Comparison of ENCODE assay signal across 8 cellular contexts in genomic region chr16:31476305-31477219, GRCh38. TPM values are rescaled to one million over a fixed set of nuclear protein-coding genes. Genes with fewer than 3 reads are reported as not detected.
DNase-seq lines count a peak whose midpoint lies in the region; ATAC-seq and TF ChIP-seq lines count a peak whose summit lies in the region.

No MANE protein-coding gene starts in this region.

- H3K4me1 Mint-ChIP-seq in T-cell, result peaks cover 22 to 25% (median 22%) of the 10 kb centered on the region in 3 donors
- H3K4me1 Mint-ChIP-seq in activated naive CD8-positive, alpha-beta T cell treated with anti-CD3 and anti-CD28 coated beads, Interleukin-2, amount 50 U/mL, for 24 hours, result peaks cover 24% of the 10 kb centered on the region

- no peaks in the 10 kb centered on the region for H3K9me3 Mint-ChIP-seq in T-cell
- H3K9me3 Mint-ChIP-seq in activated naive CD8-positive, alpha-beta T cell treated with anti-CD3 and anti-CD28 coated beads, Interleukin-2, amount 50 U/mL, for 24 hours, result no peaks in the 10 kb centered on the region

- peaks cover 6 to 12% of the 10 kb centered on the region in 2 donors for H3K27me3 Mint-ChIP-seq in T-cell
- H3K27me3 Mint-ChIP-seq in activated naive CD8-positive, alpha-beta T cell treated with anti-CD3 and anti-CD28 coated beads, Interleukin-2, amount 50 U/mL, for 24 hours, result peaks cover 22% of the 10 kb centered on the region

- no peaks in the 10 kb centered on the region for H3K36me3 Mint-ChIP-seq in T-cell
- H3K36me3 Mint-ChIP-seq in activated naive CD8-positive, alpha-beta T cell treated with anti-CD3 and anti-CD28 coated beads, Interleukin-2, amount 50 U/mL, for 24 hours (ENCODE audit: low read depth), result no peaks in the 10 kb centered on the region

- DNase-seq in GM10248 (ENCODE audit: extremely low spot score) (peak; percentile 90), T-cell (peak; percentile 68 to 92 (median 81)), lower leg skin (ENCODE audit: low spot score in 2 of 2) (peak; percentile 80 to 95), AG08396 (ENCODE audit: low spot score) (no peak)
- DNase-seq in activated naive CD8-positive, alpha-beta T cell treated with anti-CD3 and anti-CD28 coated beads, Interleukin-2, amount 50 U/mL, for 24 hours, result peak; percentile 90
- peak; percentile 79 for DNase-seq in stimulated activated CD8-positive, alpha-beta memory T cell treated with anti-CD3 and anti-CD28 coated beads, Interleukin-15, amount 100 ng/mL, for 1 hour (ENCODE audit: low read depth)

- POLR2A ChIA-PET in GM10248 (lab: Yijun Ruan, JAX) (interaction anchor here (1.0 kb wide), 1 partner anchor 17 kb away, joined by 3 read pairs; the partner anchor contains the start of gene ARMC5), T-cell (lab: Charles Lee) (interaction anchor here in 1 of 2 donors (1.7 kb wide), 1 partner anchor 16 kb away, joined by 4 read pairs; no protein-coding TSS in a partner anchor)

- H3K4me3 Mint-ChIP-seq in T-cell, result peak overlapping the region; percentile 82 to 87 (median 83)
- H3K4me3 Mint-ChIP-seq in activated naive CD8-positive, alpha-beta T cell treated with anti-CD3 and anti-CD28 coated beads, Interleukin-2, amount 50 U/mL, for 24 hours, result peak overlapping the region; percentile 74

- H3K4me3 ChIP-seq in lower leg skin (ENCODE audit: low read depth, poor library complexity, severe bottlenecking), result no peak overlapping the region

- peak; percentile 59 for ATAC-seq in HG02885 (IDR thresholded peaks at IDR 0.05; ENCODE audit: poor library complexity, unreplicated experiment)
- peak; percentile 89 to 94 (median 92) for ATAC-seq in T-cell (replicated peaks in 1 of 4)
- ATAC-seq in activated naive CD8-positive, alpha-beta T cell treated with anti-CD3 and anti-CD28 coated beads, Interleukin-2, amount 50 U/mL, for 24 hours, result peak; percentile 80
- ATAC-seq in GM19452 (IDR thresholded peaks at IDR 0.05; ENCODE audit: unreplicated experiment), result no peak

- TF ChIP-seq CTCF in GM10248 (IDR thresholded peaks at IDR 0.05; ENCODE audit: control extremely low read depth, extremely low read depth, low read depth, missing control alignments), result no peak
- TF ChIP-seq CTCF in lower leg skin (IDR thresholded peaks at IDR 0.05), result no peak

- CTCF ChIA-PET in GM10248 (lab: Yijun Ruan, JAX), result interaction anchor here (1.1 to 4.3 kb wide), 5 partner anchors 13 to 392 kb away, joined by 3 to 21 read pairs (median 4); partner anchors contain the start of gene ARMC5
- CTCF ChIA-PET in T-cell (lab: Charles Lee), result no interaction called here

- peak overlapping the region; percentile 73 to 82 for H3K27ac Mint-ChIP-seq in T-cell
- peak overlapping the region; percentile 22 for H3K27ac Mint-ChIP-seq in activated naive CD8-positive, alpha-beta T cell treated with anti-CD3 and anti-CD28 coated beads, Interleukin-2, amount 50 U/mL, for 24 hours

- 48 to 55% methylated on average over 68 of the region's 68 CpGs for WGBS in lower leg skin, 2 donors

- TF ChIP-seq POLR2A in lower leg skin (IDR thresholded peaks at IDR 0.05), result no peak

- intact Hi-C loops in lower leg skin (cut with DNase I; ENCODE audit: low total_unique reads), result no loop called here

RNA-seq across cellular contexts. Expression of gene TGFB1I1, which starts 4.6 kb away (rescaled TPM):
- total RNA-seq in T-cell, result 1 to 10 TPM in 1 of 5 donors, under 1 TPM in 4; 0.40 to 1.1 (median 0.72) TPM
- total RNA-seq in lower leg skin, result 10 to 100 TPM; 15.1 to 34.1 (median 22.7) TPM

RNA-seq across cellular contexts. Expression of gene SLC5A2, which starts 6.4 kb away (rescaled TPM):
- total RNA-seq in T-cell, result 1 to 10 TPM; 2.6 to 4.2 (median 3.2) TPM
- under 1 TPM; 0.17 to 0.27 (median 0.21) TPM for total RNA-seq in lower leg skin

RNA-seq across cellular contexts. Expression of gene ARMC5, which starts 17.3 kb away (rescaled TPM):
- 10 to 100 TPM in 3 of 5 donors, 1 to 10 TPM in 2; 9.3 to 16.6 (median 10.2) TPM for total RNA-seq in T-cell
- total RNA-seq in lower leg skin, result 10 to 100 TPM; 11.2 to 13.8 (median 13.3) TPM

RNA-seq across cellular contexts. Expression of gene RUSF1, which starts 31.6 kb away (rescaled TPM):
- 100 to 1,000 TPM in 3 of 5 donors, 10 to 100 TPM in 2; 65.4 to 125 (median 107) TPM for total RNA-seq in T-cell
- 10 to 100 TPM; 50.5 to 56.4 (median 52.7) TPM for total RNA-seq in lower leg skin

RNA-seq across cellular contexts. Expression of gene ZNF843, which starts 34.0 kb away (rescaled TPM):
- under 1 TPM in 4 of 5 donors, not detected in 1; 0.16 to 0.53 (median 0.26) TPM for total RNA-seq in T-cell
- total RNA-seq in lower leg skin, result 1 to 10 TPM; 1.2 to 1.7 (median 1.6) TPM

Comparison
In these comparisons a context has a peak if more than half of its experiments do, and no peak if none do; other contexts are left out.
1. RNA of gene TGFB1I1, which starts 4.6 kb away (total RNA-seq): 15.1 to 34.1 TPM in lower leg skin; 0.40 to 1.1 TPM in T-cell; every median in the first group is over 4 times any median in the second.